19 cellular contexts compared by ENCODE assay signal in genomic region chr14:68358500-68358899, GRCh38.
"Had no signal": no experiment of that assay in that cellular context is flagged by ENCODE, and none has a peak within 500 bp of the region (broad histone marks: within the 10 kb centered on the region; RNA-seq: fewer than 3 reads in every experiment).

No MANE protein-coding gene starts in this region.

- H3K36me3 Mint-ChIP-seq: activated naive CD4-positive, alpha-beta T cell treated with anti-CD3 and anti-CD28 coated beads, Interleukin-2, amount 10 ng/mL, durations not matched to agents 7 days and 5 days had no signal

- H3K4me3 Mint-ChIP-seq: activated naive CD4-positive, alpha-beta T cell treated with anti-CD3 and anti-CD28 coated beads, Interleukin-2, amount 10 ng/mL, durations not matched to agents 7 days and 5 days; activated T-cell treated with anti-CD3 and anti-CD28 coated beads, Interleukin-2, amount 50 U/mL, for 4 hours; immature natural killer cell had no signal

- H3K9me3 Mint-ChIP-seq: activated naive CD8-positive, alpha-beta T cell treated with anti-CD3 and anti-CD28 coated beads, Interleukin-2, amount 50 U/mL, for 24 hours; activated T-cell treated with anti-CD3 and anti-CD28 coated beads, Interleukin-2, amount 50 U/mL, for 4 hours; immature natural killer cell; naive thymus-derived CD4-positive, alpha-beta T cell had no signal

- H3K27me3 Mint-ChIP-seq: activated naive CD4-positive, alpha-beta T cell treated with anti-CD3 and anti-CD28 coated beads, Interleukin-2, amount 10 ng/mL, durations not matched to agents 7 days and 5 days; activated naive CD8-positive, alpha-beta T cell treated with anti-CD3 and anti-CD28 coated beads, Interleukin-2, amount 50 U/mL, for 24 hours; naive thymus-derived CD4-positive, alpha-beta T cell had no signal

- H3K9me3 ChIP-seq: esophagus squamous epithelium, heart right ventricle had no signal

- H3K27me3 ChIP-seq: esophagus squamous epithelium, heart right ventricle had no signal

- H3K4me3 ChIP-seq: esophagus squamous epithelium, heart right ventricle had no signal

- DNase-seq: activated CD4-positive, alpha-beta T cell treated with anti-CD3 and anti-CD28 coated beads, Interleukin-2, amount 50 U/mL, for 1 hour; activated CD8-positive, alpha-beta memory T cell treated with anti-CD3 and anti-CD28 coated beads, Interleukin-2, amount 50 U/mL, for 4 hours; activated effector memory CD4-positive, alpha-beta T cell treated with Interleukin-2 at 50 U/mL for 16 hours; activated naive CD4-positive, alpha-beta T cell treated with anti-CD3 and anti-CD28 coated beads, Interleukin-2, amount 10 ng/mL, durations not matched to agents 7 days and 5 days; activated naive CD8-positive, alpha-beta T cell treated with anti-CD3 and anti-CD28 coated beads, Interleukin-2, amount 50 U/mL, for 24 hours; activated T-cell treated with anti-CD3 and anti-CD28 coated beads, Interleukin-2, amount 50 U/mL, for 4 hours; aorta; effector CD8-positive, alpha-beta T cell; esophagus squamous epithelium; heart right ventricle; immature natural killer cell; kidney glomerular epithelial cell; mesendoderm; naive thymus-derived CD4-positive, alpha-beta T cell; stimulated activated naive CD4-positive, alpha-beta T cell; T-helper 1 cell; T1000 had no signal

- H3K36me3 ChIP-seq: esophagus squamous epithelium, heart right ventricle had no signal

- FAIRE-seq: endothelial cell of umbilical vein had no signal

- H3K27ac Mint-ChIP-seq: activated naive CD4-positive, alpha-beta T cell treated with anti-CD3 and anti-CD28 coated beads, Interleukin-2, amount 10 ng/mL, durations not matched to agents 7 days and 5 days had no signal

- ATAC-seq: activated CD4-positive, CD25-positive, alpha-beta regulatory T cell treated with anti-CD3 and anti-CD28 coated beads, Interleukin-2, amount 50 U/mL, for 24 hours; activated naive CD8-positive, alpha-beta T cell treated with anti-CD3 and anti-CD28 coated beads, Interleukin-2, amount 50 U/mL, for 24 hours; heart right ventricle; naive thymus-derived CD4-positive, alpha-beta T cell had no signal
